Comparison of ENCODE assay signal across 1 cellular context in the genomic region with DNA sequence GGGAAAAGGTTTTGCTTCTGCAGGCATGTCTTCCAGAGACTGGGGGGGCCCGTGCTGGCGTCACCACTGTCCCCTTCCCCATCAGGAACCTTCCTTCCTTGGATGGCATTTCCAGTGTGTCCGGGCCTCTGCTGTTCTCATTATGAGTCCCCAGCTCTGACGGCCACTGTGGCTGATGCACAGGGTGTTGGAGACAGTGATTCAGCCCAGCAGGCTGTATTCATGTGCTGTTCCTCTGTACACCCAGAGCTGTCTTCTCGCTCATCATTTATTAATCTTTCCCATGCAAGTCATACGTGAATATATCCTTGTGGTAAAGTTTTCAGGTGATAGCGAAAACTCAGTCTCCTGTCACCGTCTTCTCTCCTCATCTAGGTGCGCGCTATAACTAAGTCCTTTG.
TF ChIP-seq lines count a peak whose summit lies in the region.

No MANE protein-coding gene starts in this region.

TF ChIP-seq in IMR-90, 13 proteins besides CTCF, POLR2A, EP300 and RAD21:
- TF ChIP-seq RFX5 (IDR thresholded peaks at IDR 0.05; ENCODE audit: low read depth, low read length) (no peak), BHLHE40 (IDR thresholded peaks at IDR 0.05; ENCODE audit: low read depth, low read length) (no peak), NFE2L2 (IDR thresholded peaks at IDR 0.05; ENCODE audit: low read depth, low read length) (no peak), FOS (IDR thresholded peaks at IDR 0.05; ENCODE audit: low read depth, low read length) (peak; percentile 57; the same call in 1 of the 2 replicates), RCOR1 (IDR thresholded peaks at IDR 0.05; ENCODE audit: insufficient replicate concordance, low read length) (no peak), SMC3 (IDR thresholded peaks at IDR 0.05; ENCODE audit: low read depth, low read length) (0 out of 2 replicates have a peak, but pooled peaks have one; percentile 7), MAFK (IDR thresholded peaks at IDR 0.05; ENCODE audit: low read depth, low read length) (0 out of 2 replicates have a peak, but pooled peaks have one; percentile 8), CHD1 (IDR thresholded peaks at IDR 0.05; ENCODE audit: low read depth, low read length) (no peak)
- TF ChIP-seq, protein P1, sequence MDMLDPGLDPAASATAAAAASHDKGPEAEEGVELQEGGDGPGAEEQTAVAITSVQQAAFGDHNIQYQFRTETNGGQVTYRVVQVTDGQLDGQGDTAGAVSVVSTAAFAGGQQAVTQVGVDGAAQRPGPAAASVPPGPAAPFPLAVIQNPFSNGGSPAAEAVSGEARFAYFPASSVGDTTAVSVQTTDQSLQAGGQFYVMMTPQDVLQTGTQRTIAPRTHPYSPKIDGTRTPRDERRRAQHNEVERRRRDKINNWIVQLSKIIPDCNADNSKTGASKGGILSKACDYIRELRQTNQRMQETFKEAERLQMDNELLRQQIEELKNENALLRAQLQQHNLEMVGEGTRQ (IDR thresholded peaks at IDR 0.05; ENCODE audit: low read depth, low read length), result no peak
TF ChIP-seq in IMR-90: peak in this region for 3.
